18 cellular contexts compared by ENCODE assay signal in the genomic region with DNA sequence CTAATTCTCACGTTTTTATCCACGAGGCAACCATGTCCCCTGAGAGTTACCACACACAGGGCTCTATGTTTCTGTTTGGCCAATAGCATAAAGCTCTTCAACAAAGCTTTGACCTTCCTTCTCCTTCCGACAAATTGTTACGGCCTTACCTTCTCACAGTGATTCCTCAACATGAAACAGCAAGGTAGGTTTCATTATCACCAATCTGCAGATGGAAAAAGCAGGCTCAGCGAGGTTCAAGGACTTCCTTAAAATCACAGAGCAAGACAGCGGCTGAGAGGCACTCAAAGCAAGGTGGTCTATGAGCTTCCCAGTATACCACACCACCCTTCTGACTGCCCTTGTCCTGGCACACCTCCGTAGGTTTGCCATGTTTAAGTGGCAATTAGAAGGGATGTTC.
DNase-seq lines count a peak whose midpoint lies in the region; ATAC-seq, FAIRE-seq and TF ChIP-seq lines count a peak whose summit lies in the region.
"Had no signal": no experiment of that assay in that cellular context is flagged by ENCODE, and none has a peak within 500 bp of the region (broad histone marks: within the 10 kb centered on the region; RNA-seq: fewer than 3 reads in every experiment).

No MANE protein-coding gene starts in this region.

- H3K4me1 ChIP-seq in heart right ventricle (peaks cover 0 to 34% (median 18%) of the 10 kb centered on the region in 9 donors), esophagus squamous epithelium (peaks cover 0 to 27% (median 10%) of the 10 kb centered on the region in 3 donors), pancreas (no peaks in the 10 kb centered on the region), upper lobe of left lung (peaks cover 11 to 23% (median 20%) of the 10 kb centered on the region in 4 donors)

- DNase-seq in heart right ventricle (no peak), cardiac septum (ENCODE audit: low spot score) (no peak), esophagus squamous epithelium (lab: John Stamatoyannopoulos, UW) (no peak), pancreas (no peak), upper lobe of left lung (no peak), NCI-H1105 treated with DMSO at 0.1 percent for 48 hours (lab: John Stamatoyannopoulos, UW) (no peak)
- DNase-seq: activated CD4-positive, alpha-beta memory T cell treated with anti-CD3 and anti-CD28 coated beads for 36 hours; activated naive CD4-positive, alpha-beta T cell; H7; NCI-H1436; nucleus accumbens; stimulated activated CD4-positive, alpha-beta T cell treated with anti-CD3 and anti-CD28 coated beads, Interleukin-4, amount 100 ng/mL, for 1 hour; stimulated activated naive CD8-positive, alpha-beta T cell treated with anti-CD3 and anti-CD28 coated beads, Interleukin-15, amount 100 ng/mL, for 72 hours had no signal

- H3K27me3 ChIP-seq in heart right ventricle (no peaks in the 10 kb centered on the region), esophagus squamous epithelium (no peaks in the 10 kb centered on the region), pancreas (no peaks in the 10 kb centered on the region), upper lobe of left lung (no peaks in the 10 kb centered on the region)
- H3K27me3 ChIP-seq: vagina had no signal

- 70 to 74% methylated on average over 7 of the region's 7 CpGs for WGBS in heart right ventricle, 2 donors
- 62 to 79% methylated on average over 7 of the region's 7 CpGs for WGBS in esophagus squamous epithelium, 2 donors
- 51 to 54% methylated on average over 7 of the region's 7 CpGs for WGBS in pancreas, 2 donors
- 54 to 55% methylated on average over 5 to 7 of the region's 7 CpGs for WGBS in upper lobe of left lung, 2 donors

- no peak for TF ChIP-seq CTCF in heart right ventricle (IDR thresholded peaks at IDR 0.05)
- TF ChIP-seq CTCF in esophagus squamous epithelium (IDR thresholded peaks at IDR 0.05) = no peak
- no peak for TF ChIP-seq CTCF in pancreas (IDR thresholded peaks at IDR 0.05)
- no peak for TF ChIP-seq CTCF in upper lobe of left lung (IDR thresholded peaks at IDR 0.05)

- H3K4me3 ChIP-seq in heart right ventricle (no peak overlapping the region), esophagus squamous epithelium (no peak overlapping the region), pancreas (no peak overlapping the region), upper lobe of left lung (no peak overlapping the region)
- H3K4me3 ChIP-seq: vagina had no signal

- ATAC-seq in heart right ventricle (no peak), pancreas (peak in 1 of 4 donors; percentile 35), upper lobe of left lung (ENCODE audit: low FRiP score in 2 of 2) (no peak), GM19324 (IDR thresholded peaks at IDR 0.05; ENCODE audit: low FRiP score, unreplicated experiment) (no peak), GM19035 (IDR thresholded peaks at IDR 0.05; ENCODE audit: unreplicated experiment) (no peak)
- ATAC-seq: stimulated activated naive CD8-positive, alpha-beta T cell treated with anti-CD3 and anti-CD28 coated beads, Interleukin-15, amount 100 ng/mL, for 72 hours had no signal

- H3K36me3 ChIP-seq in heart right ventricle (no peaks in the 10 kb centered on the region), esophagus squamous epithelium (no peaks in the 10 kb centered on the region), pancreas (no peaks in the 10 kb centered on the region), upper lobe of left lung (no peaks in the 10 kb centered on the region)
- H3K36me3 ChIP-seq: vagina had no signal

- H3K9me3 ChIP-seq in heart right ventricle (peaks cover 0 to 4% (median 0%) of the 10 kb centered on the region in 11 donors), esophagus squamous epithelium (no peaks in the 10 kb centered on the region), pancreas (no peaks in the 10 kb centered on the region), upper lobe of left lung (no peaks in the 10 kb centered on the region)
- H3K9me3 ChIP-seq: vagina had no signal

- no peak for TF ChIP-seq EP300 in upper lobe of left lung (IDR thresholded peaks at IDR 0.05)

- no peak for TF ChIP-seq POLR2A in esophagus squamous epithelium (IDR thresholded peaks at IDR 0.05)
- no peak for TF ChIP-seq POLR2A in upper lobe of left lung (IDR thresholded peaks at IDR 0.05)

- intact Hi-C loops in heart right ventricle (cut with DNase I) = no loop called here
- intact Hi-C loops in cardiac septum (cut with DNase I) = no loop called here
- intact Hi-C loops in esophagus squamous epithelium (cut with DNase I) = no loop called here
- intact Hi-C loops in pancreas (cut with DNase I) = no loop called here

- peak overlapping the region in 6 of 10 donors; percentile 26 to 64 (median 60) for H3K27ac ChIP-seq in heart right ventricle
- peak overlapping the region; percentile 38 to 88 (median 79) for H3K27ac ChIP-seq in esophagus squamous epithelium
- H3K27ac ChIP-seq in pancreas = peak overlapping the region in 3 of 4 donors; percentile 36 to 41 (median 40)
- H3K27ac ChIP-seq in upper lobe of left lung = peak overlapping the region; percentile 27 to 69 (median 47)
- H3K27ac ChIP-seq: VCaP had no signal

- no peak for FAIRE-seq in pancreas (lab: Jason Lieb, UNC)
- FAIRE-seq: G401.6 had no signal
